Comparison of ENCODE assay signal across 8 cellular contexts in the genomic region with DNA sequence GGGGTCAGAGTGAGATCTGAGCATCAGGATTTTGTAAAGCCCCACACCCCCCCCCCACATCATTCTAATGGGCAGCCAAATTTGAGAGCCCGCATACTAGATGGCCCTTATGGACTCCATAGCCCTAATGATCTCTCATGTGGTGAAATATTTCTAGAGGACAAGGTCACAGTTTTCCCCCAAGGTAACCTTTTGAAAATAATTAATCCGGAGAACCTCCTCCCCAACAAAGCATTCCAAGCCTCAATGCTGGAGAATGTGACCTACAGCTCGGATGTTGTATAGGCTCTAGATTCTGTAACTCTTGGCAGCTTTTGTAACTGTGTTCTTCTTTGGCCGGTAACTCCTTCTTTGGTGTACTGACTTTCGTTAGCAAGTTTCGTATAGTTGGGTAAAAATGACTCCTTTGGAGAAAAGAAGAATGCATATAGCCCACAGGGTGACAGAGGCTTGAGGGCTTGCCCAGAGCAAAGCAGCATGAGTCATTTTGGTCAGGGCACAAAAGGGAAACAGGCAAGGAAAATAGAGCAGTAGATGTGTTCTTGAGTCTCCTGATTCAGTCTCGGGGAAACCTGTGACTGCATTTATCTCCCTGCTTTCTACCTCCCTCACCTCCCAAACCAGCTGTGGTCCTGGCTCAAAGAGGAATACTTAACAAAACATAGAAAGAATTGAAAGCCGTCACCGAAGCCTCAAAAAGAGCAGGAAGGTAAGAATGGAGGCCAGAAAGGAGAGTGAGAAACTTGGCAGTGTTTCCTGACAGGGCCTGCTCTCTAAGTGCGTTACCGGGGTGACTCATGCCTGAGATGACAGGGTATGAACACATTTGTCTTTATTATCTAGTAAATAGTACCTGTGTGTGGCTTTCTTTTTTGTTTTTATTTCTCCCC. TPM values are rescaled to one million over a fixed set of nuclear protein-coding genes. Genes with fewer than 3 reads are reported as not detected.
DNase-seq lines count a peak whose midpoint lies in the region; ATAC-seq and TF ChIP-seq lines count a peak whose summit lies in the region.

No MANE protein-coding gene starts in this region.

- H3K36me3 ChIP-seq in Caco-2 (ENCODE audit: control insufficient read depth, insufficient read depth, low read length) (no peaks in the 10 kb centered on the region), esophagus muscularis mucosa (no peaks in the 10 kb centered on the region), stomach (no peaks in the 10 kb centered on the region)

- H3K9me3 Mint-ChIP-seq in Caco-2 (ENCODE audit: unreplicated experiment) = no peaks in the 10 kb centered on the region

- no peak for TF ChIP-seq CTCF in Caco-2 (IDR thresholded peaks at IDR 0.05; ENCODE audit: insufficient read depth in 1 of 2, low read depth in 1 of 2, low read length in 1 of 2, severe bottlenecking in 1 of 2, unreplicated experiment in 1 of 2)
- TF ChIP-seq CTCF in esophagus muscularis mucosa (IDR thresholded peaks at IDR 0.05) = no peak
- TF ChIP-seq CTCF in stomach (IDR thresholded peaks at IDR 0.05) = no peak

- TF ChIP-seq EP300 in esophagus muscularis mucosa (IDR thresholded peaks at IDR 0.05) (no peak), stomach (IDR thresholded peaks at IDR 0.05) (no peak)

- ATAC-seq in HG02798 (IDR thresholded peaks at IDR 0.05; ENCODE audit: poor library complexity, unreplicated experiment) (peak; percentile 54), SK-N-SH treated with all-trans-retinoic acid at 6 μM for 48 hours (peak; percentile 94), HG03520 (IDR thresholded peaks at IDR 0.05; ENCODE audit: unreplicated experiment) (no peak)

- peaks cover 21% of the 10 kb centered on the region for H3K4me1 ChIP-seq in Caco-2
- peaks cover 8 to 18% (median 16%) of the 10 kb centered on the region in 4 donors for H3K4me1 ChIP-seq in esophagus muscularis mucosa
- peaks cover 0 to 15% (median 7%) of the 10 kb centered on the region in 4 donors for H3K4me1 ChIP-seq in stomach

- DNase-seq in Caco-2 (peak in 1 of 2 experiments; percentile 23), esophagus muscularis mucosa (ENCODE audit: extremely low spot score) (no peak), stomach (no peak), NCI-H510A (lab: John Stamatoyannopoulos, UW) (no peak), HuH-7 (ENCODE audit: low spot score) (no peak)

- H3K9me3 ChIP-seq in Caco-2 (no peaks in the 10 kb centered on the region), esophagus muscularis mucosa (no peaks in the 10 kb centered on the region), stomach (no peaks in the 10 kb centered on the region)

- CTCF ChIA-PET in Caco-2 (lab: Charles Lee) = no interaction called here

- WGBS in esophagus muscularis mucosa = 49% methylated on average over 11 of the region's 11 CpGs
- WGBS in stomach, 5 donors = 42 to 63% (median 48%) methylated on average over 11 of the region's 11 CpGs

- H3K27ac ChIP-seq in esophagus muscularis mucosa (replicated peaks in 1 of 4) (peak overlapping the region; percentile 66 to 81 (median 78)), stomach (peak overlapping the region; percentile 45 to 74 (median 72))

- H3K36me3 Mint-ChIP-seq in Caco-2 (ENCODE audit: insufficient read depth, unreplicated experiment) = no peaks in the 10 kb centered on the region

- H3K27me3 ChIP-seq in Caco-2 (replicated peaks; ENCODE audit: control insufficient read depth, insufficient read depth, low read length) (no peaks in the 10 kb centered on the region), esophagus muscularis mucosa (no peaks in the 10 kb centered on the region), stomach (no peaks in the 10 kb centered on the region)

- H3K4me3 Mint-ChIP-seq in Caco-2 (ENCODE audit: unreplicated experiment) = peak overlapping the region; percentile 16

- intact Hi-C loops in Caco-2 (cut with micrococcal nuclease; ENCODE audit: unreplicated experiment) (no loop called here), esophagus muscularis mucosa (cut with DNase I) (no loop called here), stomach (cut with DNase I; ENCODE audit: low total_unique reads) (no loop called here)

- no TSS peak for BruUV-seq in Caco-2 (replicated peaks; lab: Mats Ljungman, UMichigan)

- H3K4me1 Mint-ChIP-seq in Caco-2 (ENCODE audit: low read depth, unreplicated experiment) = peaks cover 23% of the 10 kb centered on the region

- TF ChIP-seq POLR2A in esophagus muscularis mucosa (IDR thresholded peaks at IDR 0.05; ENCODE audit: low read depth) = no peak
- no peak for TF ChIP-seq POLR2A in stomach (IDR thresholded peaks at IDR 0.05)

- H3K27ac Mint-ChIP-seq in Caco-2 (ENCODE audit: unreplicated experiment) = peak overlapping the region; percentile 81

- H3K4me3 ChIP-seq in Caco-2 (ENCODE audit: low read depth, low read length) = no peak overlapping the region
- no peak overlapping the region for H3K4me3 ChIP-seq in esophagus muscularis mucosa
- H3K4me3 ChIP-seq in stomach = no peak overlapping the region

- H3K27me3 Mint-ChIP-seq in Caco-2 (ENCODE audit: insufficient read depth, unreplicated experiment) = no peaks in the 10 kb centered on the region

- POLR2A ChIA-PET in Caco-2 (lab: Charles Lee) = no interaction called here

TF ChIP-seq in SK-N-SH treated with all-trans-retinoic acid at 6 μM for 48 hours, 23 proteins besides CTCF, POLR2A, EP300 and RAD21:
- TF ChIP-seq TOX (CRISPR knock-in tag; IDR thresholded peaks at IDR 0.05; ENCODE audit: borderline replicate concordance) (peak; percentile 32; the same call in 1 of the 2 replicates), ISL1 (CRISPR knock-in tag; IDR thresholded peaks at IDR 0.05) (peak; percentile 71), ZFP3 (CRISPR knock-in tag; IDR thresholded peaks at IDR 0.05) (no peak)

RNA-seq across cellular contexts. Expression of gene XPA, which starts 6.5 kb away (rescaled TPM):
- total RNA-seq in Caco-2 (2022) = 15.6 and 18.8 TPM in 2 replicates
- 10 to 100 TPM; 21.2 to 27.1 (median 22.9) TPM for total RNA-seq in esophagus muscularis mucosa
- total RNA-seq in stomach = 10 to 100 TPM in 4 of 5 donors, 1 to 10 TPM in 1; 1.3 to 31.0 (median 25.7) TPM
- 10 to 100 TPM; 21.6 to 26.6 (median 22.1) TPM for polyA plus RNA-seq in stomach
